15 cellular contexts compared by ENCODE assay signal in the genomic region with DNA sequence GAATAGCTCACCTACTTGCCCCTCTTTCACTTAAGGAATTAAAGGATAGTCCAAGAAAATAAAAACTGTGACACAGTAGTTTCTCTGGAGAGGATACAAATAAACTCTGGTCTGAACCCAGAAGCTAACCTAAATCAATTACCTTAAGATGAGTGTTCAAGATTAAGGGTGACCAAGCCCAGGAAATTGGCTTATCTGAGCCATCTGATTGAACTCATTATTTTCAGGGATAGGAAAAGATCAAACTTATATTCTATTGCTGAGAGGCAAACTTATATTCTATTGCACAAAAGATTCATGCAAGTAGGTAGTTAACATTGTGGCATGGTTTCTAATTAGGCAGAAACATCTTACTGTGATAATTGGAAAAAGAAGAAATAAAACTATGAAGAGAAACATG.
"Had no signal": no experiment of that assay in that cellular context is flagged by ENCODE, and none has a peak within 500 bp of the region (broad histone marks: within the 10 kb centered on the region; RNA-seq: fewer than 3 reads in every experiment).

No MANE protein-coding gene starts in this region.

- DNase-seq: effector memory CD4-positive, alpha-beta T cell; foreskin fibroblast; head of caudate nucleus; hippocampal formation; left colon; naive thymus-derived CD8-positive, alpha-beta T cell; psoas muscle; retina; stimulated activated CD4-positive, alpha-beta T cell treated with anti-CD3 and anti-CD28 coated beads, Interleukin-2, amount 100 ng/mL, for 24 hours; stimulated activated naive CD4-positive, alpha-beta T cell; stomach; transverse colon had no signal

- H3K9me3 ChIP-seq: neutrophil, psoas muscle, stomach, transverse colon had no signal

- H3K36me3 Mint-ChIP-seq: naive thymus-derived CD8-positive, alpha-beta T cell had no signal

- H3K4me1 Mint-ChIP-seq: central memory CD8-positive, alpha-beta T cell; naive thymus-derived CD8-positive, alpha-beta T cell had no signal

- H3K36me3 ChIP-seq: neutrophil, stomach, transverse colon had no signal

- H3K4me3 Mint-ChIP-seq: central memory CD8-positive, alpha-beta T cell; naive thymus-derived CD8-positive, alpha-beta T cell had no signal

- H3K27me3 Mint-ChIP-seq: central memory CD8-positive, alpha-beta T cell had no signal

- H3K27me3 ChIP-seq: neutrophil, stomach, transverse colon had no signal

- H3K27ac Mint-ChIP-seq: naive thymus-derived CD8-positive, alpha-beta T cell had no signal

- H3K4me3 ChIP-seq: psoas muscle, skin epidermis, stomach, transverse colon had no signal

- H3K27ac ChIP-seq: neutrophil had no signal
